7 cellular contexts compared by ENCODE assay signal in the genomic region with DNA sequence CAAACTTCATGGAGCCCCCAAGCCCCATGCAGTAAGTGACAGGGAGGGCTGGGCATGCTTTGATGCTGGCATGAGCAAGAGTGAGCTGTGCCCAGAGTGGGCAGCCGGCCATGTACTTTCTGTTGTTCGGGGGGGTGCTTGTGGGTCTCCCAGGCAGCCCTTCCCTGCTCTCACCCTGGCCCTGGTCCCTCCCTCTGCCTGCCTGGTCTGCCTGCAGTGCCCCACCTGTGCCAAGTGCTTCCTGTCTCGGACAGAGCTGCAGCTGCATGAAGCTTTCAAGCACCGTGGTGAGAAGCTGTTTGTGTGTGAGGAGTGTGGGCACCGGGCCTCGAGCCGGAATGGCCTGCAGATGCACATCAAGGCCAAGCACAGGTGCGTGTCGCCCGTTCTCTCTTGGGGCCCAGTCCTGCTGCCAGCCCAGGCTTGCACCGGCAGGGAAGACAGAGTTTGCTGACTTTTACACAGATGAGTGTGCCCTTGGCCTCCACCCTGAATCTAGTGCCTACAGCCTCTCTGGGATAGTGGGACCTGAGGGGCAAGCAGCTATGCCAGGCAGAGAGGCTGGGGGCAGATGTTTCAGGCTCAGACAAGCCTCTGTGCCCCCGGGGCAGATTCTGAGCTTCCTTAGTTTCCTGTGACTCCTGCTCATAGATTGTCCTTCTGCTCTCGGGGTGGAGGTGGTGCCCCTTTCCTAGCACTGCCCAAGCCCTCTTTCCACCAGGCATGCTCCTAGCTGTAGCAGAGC. TPM values are rescaled to one million over a fixed set of nuclear protein-coding genes. Genes with fewer than 3 reads are reported as not detected.
A peak's percentile ranks its signal among the peaks of the same experiment; 100 is the strongest.
DNase-seq lines count a peak whose midpoint lies in the region; ATAC-seq and TF ChIP-seq lines count a peak whose summit lies in the region.
"Had no signal": no experiment of that assay in that cellular context is flagged by ENCODE, and none has a peak within 500 bp of the region (broad histone marks: within the 10 kb centered on the region; RNA-seq: fewer than 3 reads in every experiment).

No MANE protein-coding gene starts in this region.

- DNase-seq in astrocyte of the hippocampus (ENCODE audit: low read depth, low spot score) (peak; percentile 60), neuronal stem cell (ENCODE audit: low spot score) (no peak), tibial nerve (ENCODE audit: low spot score in 2 of 2) (no peak)
- DNase-seq: NCI-H82 had no signal

- no peak overlapping the region for H2BK5ac ChIP-seq in neuronal stem cell (ENCODE audit: low read length)

- H2BK12ac ChIP-seq in neuronal stem cell (ENCODE audit: low read length): no peak overlapping the region

- ATAC-seq in GM19035 (IDR thresholded peaks at IDR 0.05; ENCODE audit: unreplicated experiment): no peak
- ATAC-seq in GM18907 (IDR thresholded peaks at IDR 0.05; ENCODE audit: unreplicated experiment): no peak

- H3K36me3 ChIP-seq in KMS-11 (ENCODE audit: insufficient read depth): no peaks in the 10 kb centered on the region
- H3K36me3 ChIP-seq in neuronal stem cell (replicated peaks in 1 of 2; ENCODE audit: control insufficient read depth in 2 of 2, insufficient read depth in 2 of 2, low read length in 2 of 2): peaks cover 28 to 64% of the 10 kb centered on the region in 2 donors
- H3K36me3 ChIP-seq in tibial nerve: peaks cover 0 to 82% (median 3%) of the 10 kb centered on the region in 3 donors

- no CpG with 5 or more reads among the region's 13 CpGs for WGBS in neuronal stem cell (ENCODE audit: extremely low coverage in 2 of 2, insufficient read length in 2 of 2, insufficient replicate concordance in 1 of 2), 2 donors
- 67 to 73% methylated on average over 10 to 12 of the region's 13 CpGs for WGBS in tibial nerve, 2 donors

- no peak overlapping the region for H2AK5ac ChIP-seq in neuronal stem cell (ENCODE audit: low read depth, low read length)

- no peak overlapping the region for H2BK15ac ChIP-seq in neuronal stem cell (ENCODE audit: low read length)

- TF ChIP-seq EP300 in tibial nerve (IDR thresholded peaks at IDR 0.05): no peak

- H3K4ac ChIP-seq in neuronal stem cell (ENCODE audit: low read length): no peak overlapping the region

- no peaks in the 10 kb centered on the region for H3K9me3 ChIP-seq in neuronal stem cell (replicated peaks in 1 of 2; ENCODE audit: control insufficient read depth in 2 of 2, insufficient read depth in 1 of 2, low read depth in 1 of 2, low read length in 2 of 2)
- no peaks in the 10 kb centered on the region for H3K9me3 ChIP-seq in tibial nerve

- H3K79me2 ChIP-seq in KMS-11 (ENCODE audit: insufficient read depth, low read depth): no peaks in the 10 kb centered on the region; the same call in 1 of the 2 replicates

- no peak overlapping the region for H3K4me2 ChIP-seq in KMS-11
- H3K4me2 ChIP-seq in neuronal stem cell (ENCODE audit: insufficient read depth, low read length, poor library complexity, severe bottlenecking): no peak overlapping the region

- H3K79me1 ChIP-seq in neuronal stem cell (ENCODE audit: low read depth, low read length): peaks cover 12% of the 10 kb centered on the region

- no peak overlapping the region for H2BK120ac ChIP-seq in neuronal stem cell (ENCODE audit: low read depth, low read length)

- H3K23ac ChIP-seq in neuronal stem cell (ENCODE audit: low read depth, low read length, poor library complexity): peak overlapping the region; percentile 97

- H3K4me1 ChIP-seq in KMS-11 (ENCODE audit: low read depth, poor library complexity, severe bottlenecking) (peaks cover 12% of the 10 kb centered on the region), neuronal stem cell (ENCODE audit: control insufficient read depth in 2 of 2, insufficient read depth in 1 of 2, low read depth in 1 of 2, low read length in 2 of 2) (no peaks in the 10 kb centered on the region), tibial nerve (peaks cover 0 to 54% (median under 1%) of the 10 kb centered on the region in 4 donors)

- H3K4me3 ChIP-seq in KMS-11 (IDR thresholded peaks at IDR 0.05; ENCODE audit: insufficient read depth, low read depth, low read length) (no peak overlapping the region), neuronal stem cell (ENCODE audit: low read length in 2 of 2) (no peak overlapping the region), tibial nerve (no peak overlapping the region)

- no peak overlapping the region for H4K8ac ChIP-seq in neuronal stem cell (ENCODE audit: low read depth, low read length)

- peak overlapping the region; percentile 7; the same call in 1 of the 2 replicates for H3K27ac ChIP-seq in KMS-11
- H3K27ac ChIP-seq in neuronal stem cell (replicated peaks; ENCODE audit: low read length): no peak overlapping the region
- peak overlapping the region in 1 of 4 donors; percentile 46 for H3K27ac ChIP-seq in tibial nerve

- H3K18ac ChIP-seq in neuronal stem cell (ENCODE audit: low read length): no peak overlapping the region

- no peak overlapping the region for H3K9ac ChIP-seq in KMS-11
- H3K9ac ChIP-seq in neuronal stem cell (ENCODE audit: low read depth, low read length, poor library complexity): peak overlapping the region; percentile 63

- H4K20me1 ChIP-seq in KMS-11 (ENCODE audit: insufficient read depth): no peaks in the 10 kb centered on the region

- no peak for TF ChIP-seq POLR2A in tibial nerve (IDR thresholded peaks at IDR 0.05)

- H3K27me3 ChIP-seq in KMS-11 (ENCODE audit: insufficient read depth, low read depth) (no peaks in the 10 kb centered on the region), neuronal stem cell (ENCODE audit: control insufficient read depth in 3 of 3, insufficient read depth in 3 of 3, low read depth in 1 of 3, low read length in 3 of 3) (no peaks in the 10 kb centered on the region), tibial nerve (no peaks in the 10 kb centered on the region)

- TF ChIP-seq CTCF in KMS-11 (conservative IDR thresholded peaks at IDR 0.05; ENCODE audit: low read depth, low read length) (no peak), tibial nerve (IDR thresholded peaks at IDR 0.05) (no peak)

- H3K14ac ChIP-seq in neuronal stem cell (ENCODE audit: low read length): no peak overlapping the region

- H4K91ac ChIP-seq in neuronal stem cell (ENCODE audit: low read depth, low read length, poor library complexity): no peak overlapping the region

- H2AFZ ChIP-seq in KMS-11 (ENCODE audit: low read depth) (no peak overlapping the region), neuronal stem cell (ENCODE audit: low read length) (no peak overlapping the region)

RNA-seq across cellular contexts. Expression of gene ZBTB48, which starts 7.6 kb away (rescaled TPM):
- polyA plus RNA-seq in neuronal stem cell (2013, experiment 1 of 2): 18.4 TPM
- 16.7 TPM for polyA plus RNA-seq in neuronal stem cell (2013, experiment 2 of 2)
- total RNA-seq in tibial nerve: 10 to 100 TPM; 27.5 to 41.1 (median 33.6) TPM

RNA-seq across cellular contexts. Expression of gene KLHL21, which starts 15.2 kb away (rescaled TPM):
- polyA plus RNA-seq in neuronal stem cell (2013, experiment 1 of 2): 4.7 TPM
- 4.8 TPM for polyA plus RNA-seq in neuronal stem cell (2013, experiment 2 of 2)
- total RNA-seq in tibial nerve: 10 to 100 TPM; 59.4 to 79.2 (median 72.5) TPM

RNA-seq across cellular contexts. Expression of gene PHF13, which starts 26.1 kb away (rescaled TPM):
- 25.0 TPM for polyA plus RNA-seq in neuronal stem cell (2013, experiment 1 of 2)
- polyA plus RNA-seq in neuronal stem cell (2013, experiment 2 of 2): 25.4 TPM
- total RNA-seq in tibial nerve: 10 to 100 TPM; 12.9 to 17.7 (median 15.7) TPM

RNA-seq across cellular contexts. Expression of gene TAS1R1, which starts 32.3 kb away (rescaled TPM):
- polyA plus RNA-seq in neuronal stem cell (2013, experiment 1 of 2): not detected
- not detected for polyA plus RNA-seq in neuronal stem cell (2013, experiment 2 of 2)
- under 1 TPM in 2 of 4 donors, not detected in 2; 0.22 to 0.78 TPM for total RNA-seq in tibial nerve

RNA-seq across cellular contexts. Expression of gene NOL9, which starts 33.1 kb away (rescaled TPM):
- 8.4 TPM for polyA plus RNA-seq in neuronal stem cell (2013, experiment 1 of 2)
- 7.8 TPM for polyA plus RNA-seq in neuronal stem cell (2013, experiment 2 of 2)
- 10 to 100 TPM; 17.9 to 30.9 (median 26.0) TPM for total RNA-seq in tibial nerve
